8 cellular contexts compared by ENCODE assay signal in genomic region chrX:131812847-131813825, GRCh38.
A peak's percentile ranks its signal among the peaks of the same experiment; 100 is the strongest.
DNase-seq lines count a peak whose midpoint lies in the region; ATAC-seq and TF ChIP-seq lines count a peak whose summit lies in the region.

No MANE protein-coding gene starts in this region.

- TF ChIP-seq CTCF in esophagus squamous epithelium (IDR thresholded peaks at IDR 0.05) = peak in 4 of 6 experiments; percentile 15 to 67 (median 42)

- H3K4me1 ChIP-seq in esophagus squamous epithelium = peaks cover 0 to 5% (median 0%) of the 10 kb centered on the region in 3 donors

- no peak for TF ChIP-seq POLR2A in esophagus squamous epithelium (IDR thresholded peaks at IDR 0.05)

- H3K36me3 ChIP-seq in esophagus squamous epithelium = no peaks in the 10 kb centered on the region

- no peaks in the 10 kb centered on the region for H3K9me3 ChIP-seq in esophagus squamous epithelium

- WGBS in esophagus squamous epithelium, 2 donors = 32 to 67% methylated on average over 9 to 11 of the region's 11 CpGs

- in situ Hi-C loops in G401 (cut with HindIII; ENCODE audit: low sequenced_read_pairs) = no loop called here

- intact Hi-C loops in esophagus squamous epithelium (cut with DNase I) = no loop called here

- peak overlapping the region in 3 of 4 donors; percentile 31 to 66 (median 53) for H3K4me3 ChIP-seq in esophagus squamous epithelium

- peak overlapping the region in 3 of 4 donors; percentile 71 to 82 (median 74) for H3K27ac ChIP-seq in esophagus squamous epithelium

- no peaks in the 10 kb centered on the region for H3K27me3 ChIP-seq in esophagus squamous epithelium

- DNase-seq in ELF-1 (ENCODE audit: low read depth, low spot score) (peak; percentile 79), KG1 (lab: John Stamatoyannopoulos, UW) (peak; percentile 55), esophagus squamous epithelium (lab: John Stamatoyannopoulos, UW) (peak; percentile 26), pulmonary artery endothelial cell (ENCODE audit: low read depth, low spot score) (peak; percentile 68), G401 (ENCODE audit: low spot score) (no peak), middle frontal gyrus (ENCODE audit: extremely low spot score, low spot score) (no peak)
- DNase-seq in activated CD8-positive, alpha-beta memory T cell treated with anti-CD3 and anti-CD28 coated beads for 4 hours (ENCODE audit: low read depth in 2 of 2) = peak; percentile 47 to 63

- peak; percentile 85 for ATAC-seq in GM21447 (IDR thresholded peaks at IDR 0.05; ENCODE audit: unreplicated experiment)

Comparison
In these comparisons a context has a peak if more than half of its experiments do, and no peak if none do; other contexts are left out.
1. DNase-seq: peak in ELF-1 (single experiment), KG1 (single experiment), activated CD8-positive, alpha-beta memory T cell treated with anti-CD3 and anti-CD28 coated beads for 4 hours (2 of 2), esophagus squamous epithelium (single experiment) and pulmonary artery endothelial cell (single experiment); none in G401 (single experiment) and middle frontal gyrus (single experiment).